ENCODE assay signal across 8 cellular contexts in the genomic region with DNA sequence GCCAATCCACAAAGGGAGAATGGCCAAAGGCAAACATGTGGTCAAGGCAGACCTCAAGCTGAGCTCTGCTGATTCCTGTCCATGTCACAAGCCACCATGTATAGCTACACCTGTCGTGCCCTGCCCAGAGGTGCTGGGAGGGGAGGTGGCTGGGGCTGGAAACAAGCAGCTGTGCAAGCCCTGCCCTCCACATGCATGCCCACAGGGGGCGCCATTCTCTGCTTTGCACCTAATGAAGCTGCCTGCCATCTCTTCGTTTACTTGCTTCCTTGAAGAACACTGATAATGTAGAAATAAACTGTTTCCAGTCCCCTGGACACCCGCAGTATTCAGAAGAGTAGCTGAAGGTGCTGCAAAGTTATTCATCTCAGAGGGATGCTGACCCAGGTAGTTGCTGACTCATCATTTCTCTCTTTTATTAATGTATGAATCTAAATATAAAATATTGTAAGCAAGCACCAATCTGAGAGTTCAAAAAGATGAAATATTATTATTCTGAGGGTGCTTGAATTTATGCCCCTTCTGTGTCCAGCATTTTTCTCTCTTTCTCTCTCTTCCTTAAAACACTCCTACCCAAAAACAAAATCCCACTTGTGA.
DNase-seq lines count a peak whose midpoint lies in the region; ATAC-seq and TF ChIP-seq lines count a peak whose summit lies in the region.

No MANE protein-coding gene starts in this region.

- ATAC-seq in naive thymus-derived CD4-positive, alpha-beta T cell = peak; percentile 73
- ATAC-seq in GM18505 (IDR thresholded peaks at IDR 0.05; ENCODE audit: unreplicated experiment) = no peak
- ATAC-seq in GM18868 (IDR thresholded peaks at IDR 0.05; ENCODE audit: unreplicated experiment) = no peak
- ATAC-seq in GM18870 (IDR thresholded peaks at IDR 0.05; ENCODE audit: unreplicated experiment) = no peak

- H3K4me1 Mint-ChIP-seq in chondrocyte (ENCODE audit: low read depth) = no peaks in the 10 kb centered on the region
- peaks cover 0 to 35% (median 0%) of the 10 kb centered on the region in 7 donors for H3K4me1 Mint-ChIP-seq in naive thymus-derived CD4-positive, alpha-beta T cell

- no peaks in the 10 kb centered on the region for H3K36me3 ChIP-seq in naive thymus-derived CD4-positive, alpha-beta T cell (ENCODE audit: control insufficient read depth in 2 of 3, insufficient read depth in 3 of 3, low read length in 3 of 3)

- TF ChIP-seq CTCF in chondrocyte (IDR thresholded peaks at IDR 0.05) = peak; percentile 54

- DNase-seq in activated CD4-positive, CD25-positive, alpha-beta regulatory T cell treated with anti-CD3 and anti-CD28 coated beads, Interleukin-2, amount 50 U/mL, for 72 hours = peak; percentile 29
- no peak for DNase-seq in activated CD4-positive, CD25-positive, alpha-beta regulatory T cell (lab: John Stamatoyannopoulos, UW)
- peak in 3 of 5 donors; percentile 3 to 49 (median 17) for DNase-seq in T-helper 1 cell
- DNase-seq in chondrocyte (ENCODE audit: low spot score) = no peak
- peak; percentile 11 to 57 (median 40) for DNase-seq in naive thymus-derived CD4-positive, alpha-beta T cell

- no peak overlapping the region for H3K27ac Mint-ChIP-seq in chondrocyte (ENCODE audit: unreplicated experiment)
- peak overlapping the region in 5 of 9 donors; percentile 4 to 92 (median 48) for H3K27ac Mint-ChIP-seq in naive thymus-derived CD4-positive, alpha-beta T cell

- H3K9me3 ChIP-seq in naive thymus-derived CD4-positive, alpha-beta T cell (ENCODE audit: control insufficient read depth in 2 of 3, low read length in 3 of 3) = no peaks in the 10 kb centered on the region

- no peaks in the 10 kb centered on the region for H3K36me3 Mint-ChIP-seq in chondrocyte (ENCODE audit: low read depth)
- H3K36me3 Mint-ChIP-seq in naive thymus-derived CD4-positive, alpha-beta T cell = no peaks in the 10 kb centered on the region

- POLR2A ChIA-PET in naive thymus-derived CD4-positive, alpha-beta T cell (lab: Charles Lee) = no interaction called here

- no peaks in the 10 kb centered on the region for H3K27me3 ChIP-seq in naive thymus-derived CD4-positive, alpha-beta T cell (ENCODE audit: control insufficient read depth in 2 of 2, insufficient read depth in 2 of 2, low read length in 2 of 2)

- H3K4me3 Mint-ChIP-seq in chondrocyte (ENCODE audit: unreplicated experiment) = no peak overlapping the region
- H3K4me3 Mint-ChIP-seq in naive thymus-derived CD4-positive, alpha-beta T cell = peak overlapping the region; percentile 51 to 80 (median 68)

- no peak for TF ChIP-seq POLR2A in GM18505 (IDR thresholded peaks at IDR 0.05; ENCODE audit: borderline replicate concordance, extremely low read depth, insufficient read depth, insufficient read length)

- H3K4me3 ChIP-seq in naive thymus-derived CD4-positive, alpha-beta T cell (ENCODE audit: low read length) = no peak overlapping the region

- CTCF ChIA-PET in naive thymus-derived CD4-positive, alpha-beta T cell (lab: Charles Lee) = no interaction called here

- H3K4me1 ChIP-seq in naive thymus-derived CD4-positive, alpha-beta T cell (ENCODE audit: control insufficient read depth in 2 of 2, insufficient read depth in 2 of 2, low read length in 2 of 2) = no peaks in the 10 kb centered on the region

- H3K27ac ChIP-seq in naive thymus-derived CD4-positive, alpha-beta T cell (ENCODE audit: low read depth, low read length) = peak overlapping the region; percentile 14

- H3K27me3 Mint-ChIP-seq in chondrocyte (ENCODE audit: low read depth) = peaks cover 25% of the 10 kb centered on the region
- peaks cover 0 to 15% (median 3%) of the 10 kb centered on the region in 5 donors for H3K27me3 Mint-ChIP-seq in naive thymus-derived CD4-positive, alpha-beta T cell

- intact Hi-C loops in naive thymus-derived CD4-positive, alpha-beta T cell (cut with micrococcal nuclease) = loop anchor here (1.0 to 10.0 kb wide), 6 partner anchors 120 to 448 kb away; partner anchors contain the start of gene ADGRA3 (in 1 of the 2)

- H3K9me3 Mint-ChIP-seq in chondrocyte (ENCODE audit: low read depth) = peaks cover 3% of the 10 kb centered on the region
- peaks cover 0 to 7% (median 0%) of the 10 kb centered on the region in 11 donors for H3K9me3 Mint-ChIP-seq in naive thymus-derived CD4-positive, alpha-beta T cell

Comparison
In these comparisons a context has a peak if more than half of its experiments do, and no peak if none do; other contexts are left out.
1. DNase-seq: peak in activated CD4-positive, CD25-positive, alpha-beta regulatory T cell treated with anti-CD3 and anti-CD28 coated beads, Interleukin-2, amount 50 U/mL, for 72 hours (single experiment), T-helper 1 cell (3 of 5) and naive thymus-derived CD4-positive, alpha-beta T cell (9 of 9); none in activated CD4-positive, CD25-positive, alpha-beta regulatory T cell (0 of 4) and chondrocyte (single experiment).